ENCODE assay signal across 25 cellular contexts in the genomic region with DNA sequence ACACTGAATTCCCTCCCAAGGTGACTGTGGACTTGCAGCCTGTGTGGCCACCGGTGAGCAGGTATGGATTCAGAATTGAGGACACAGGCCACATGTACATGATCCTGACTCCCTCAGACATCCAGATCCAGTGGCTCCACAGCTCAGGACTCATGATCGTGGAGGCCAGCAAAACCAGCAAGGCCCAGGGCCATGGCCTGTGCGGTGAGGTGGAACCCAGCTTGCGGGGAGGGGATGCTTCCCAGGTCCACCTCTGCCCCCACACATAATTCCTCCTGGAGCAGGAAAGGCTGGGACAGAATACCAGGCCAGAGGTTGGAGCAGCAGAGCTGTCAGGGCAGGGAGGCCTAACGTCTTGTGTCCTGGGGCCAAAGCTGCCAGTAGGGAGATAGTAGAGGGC.
"Had no signal": no experiment of that assay in that cellular context is flagged by ENCODE, and none has a peak within 500 bp of the region (broad histone marks: within the 10 kb centered on the region; RNA-seq: fewer than 3 reads in every experiment).

No MANE protein-coding gene starts in this region.

- DNase-seq: effector memory CD4-positive, alpha-beta T cell; esophagus squamous epithelium; foreskin fibroblast; immature natural killer cell; left colon; left ventricle myocardium superior; mesendoderm; naive B cell; nucleus accumbens; psoas muscle; retina; spleen; stimulated activated CD4-positive, alpha-beta T cell treated with anti-CD3 and anti-CD28 coated beads, Interleukin-15, amount 100 ng/mL, for 24 hours; stimulated activated CD4-positive, alpha-beta T cell treated with anti-CD3 and anti-CD28 coated beads, Interleukin-1b, Interleukin-23, amount 100 ng/mL, for 48 hours; stimulated activated CD4-positive, alpha-beta T cell treated with anti-CD3 and anti-CD28 coated beads, Interleukin-4, amount 100 ng/mL, for 24 hours; testis had no signal

- H3K4me1 ChIP-seq: esophagus squamous epithelium, gastroesophageal sphincter, parathyroid adenoma, spleen, testis, tibial nerve had no signal

- H3K9me3 Mint-ChIP-seq: central memory CD8-positive, alpha-beta T cell; stimulated activated memory B cell treated with anti-CD40 and anti-IgM and Interleukin-4, amounts not matched to agents 10 μg/mL and 1 μg/mL and 100 μg/mL, for 72 hours; stimulated activated naive CD8-positive, alpha-beta T cell treated with anti-CD3 and anti-CD28 coated beads, Interleukin-15, Interleukin-2, amounts not matched to agents 100 ng/mL and 50 ng/mL, for 24 hours had no signal

- H2AFZ ChIP-seq: parathyroid adenoma had no signal

- H3K4me3 ChIP-seq: esophagus squamous epithelium, gastroesophageal sphincter, psoas muscle, spleen, testis, tibial nerve had no signal

- H3K27ac ChIP-seq: epithelial cell of prostate, esophagus squamous epithelium, gastroesophageal sphincter, parathyroid adenoma, psoas muscle, spleen, testis, tibial nerve had no signal

- ATAC-seq: gastroesophageal sphincter; left colon; left ventricle myocardium superior; psoas muscle; sciatic nerve; stimulated activated memory B cell treated with anti-CD40 and anti-IgM and Interleukin-4, amounts not matched to agents 10 μg/mL and 1 μg/mL and 100 μg/mL, for 72 hours had no signal

- H3K36me3 Mint-ChIP-seq: immature natural killer cell; naive B cell; stimulated activated memory B cell treated with anti-CD40 and anti-IgM and Interleukin-4, amounts not matched to agents 10 μg/mL and 1 μg/mL and 100 μg/mL, for 72 hours had no signal

- H3K9ac ChIP-seq: parathyroid adenoma had no signal

- H3K4me1 Mint-ChIP-seq: central memory CD8-positive, alpha-beta T cell; immature natural killer cell; naive B cell; neural crest cell; stimulated activated memory B cell treated with anti-CD40 and anti-IgM and Interleukin-4, amounts not matched to agents 10 μg/mL and 1 μg/mL and 100 μg/mL, for 72 hours had no signal

- H3K27me3 ChIP-seq: testis, tibial nerve had no signal

- H3K9me3 ChIP-seq: esophagus squamous epithelium, psoas muscle, testis had no signal

- H3K4me3 Mint-ChIP-seq: central memory CD8-positive, alpha-beta T cell; immature natural killer cell; naive B cell; neural crest cell; stimulated activated memory B cell treated with anti-CD40 and anti-IgM and Interleukin-4, amounts not matched to agents 10 μg/mL and 1 μg/mL and 100 μg/mL, for 72 hours; stimulated activated naive CD8-positive, alpha-beta T cell treated with anti-CD3 and anti-CD28 coated beads, Interleukin-15, Interleukin-2, amounts not matched to agents 100 ng/mL and 50 ng/mL, for 24 hours had no signal

- H3K27ac Mint-ChIP-seq: immature natural killer cell; naive B cell; stimulated activated memory B cell treated with anti-CD40 and anti-IgM and Interleukin-4, amounts not matched to agents 10 μg/mL and 1 μg/mL and 100 μg/mL, for 72 hours; stimulated activated naive CD8-positive, alpha-beta T cell treated with anti-CD3 and anti-CD28 coated beads, Interleukin-15, Interleukin-2, amounts not matched to agents 100 ng/mL and 50 ng/mL, for 24 hours had no signal

- H3K79me2 ChIP-seq: parathyroid adenoma had no signal

- H3K36me3 ChIP-seq: esophagus squamous epithelium, gastroesophageal sphincter, spleen, tibial nerve had no signal
